In genomic region chr3:9769426-9770275, GRCh38 we compare ENCODE assay signal across 8 cellular contexts. TPM values are rescaled to one million over a fixed set of nuclear protein-coding genes. Genes with fewer than 3 reads are reported as not detected.
DNase-seq lines count a peak whose midpoint lies in the region; ATAC-seq and TF ChIP-seq lines count a peak whose summit lies in the region.

Gene CAMK1 (minus strand): TSS chr3:9769947. CDS start chr3:9767749, 2,198 bp downstream.

- TF ChIP-seq CTCF in AG04450 (IDR thresholded peaks at IDR 0.05; ENCODE audit: low read depth, low read length) (no peak), KMS-11 (conservative IDR thresholded peaks at IDR 0.05; ENCODE audit: low read depth, low read length) (no peak), WI38 (IDR thresholded peaks at IDR 0.05; ENCODE audit: low read depth, low read length) (no peak), cardiac fibroblast (IDR thresholded peaks at IDR 0.05; ENCODE audit: low read depth, low read length) (no peak)

- peak within 1 kb of the TSS; percentile 53 for H3K9ac ChIP-seq in KMS-11

- peak within 1 kb of the TSS; percentile 67 for H3K4me3 ChIP-seq in AG04450 (ENCODE audit: low read depth, low read length)
- no peak within 1 kb of the TSS for H3K4me3 ChIP-seq in KMS-11 (IDR thresholded peaks at IDR 0.05; ENCODE audit: insufficient read depth, low read depth, low read length)
- H3K4me3 ChIP-seq in WI38 (ENCODE audit: low read depth, low read length): peak within 1 kb of the TSS; percentile 78
- peak within 1 kb of the TSS; percentile 63 to 66 for H3K4me3 ChIP-seq in cardiac fibroblast (replicated peaks in 1 of 2; ENCODE audit: low read depth in 2 of 2, low read length in 2 of 2)
- peak within 1 kb of the TSS; percentile 62 for H3K4me3 ChIP-seq in skeletal muscle cell (ENCODE audit: low read depth, low read length)

- H3K9me3 ChIP-seq in AG04450 (ENCODE audit: control insufficient read depth, insufficient read depth, low read length): no peaks in the 10 kb centered on the region

- POLR2A ChIA-PET in AG04450 (lab: Yijun Ruan, JAX): interaction anchor here (0.8 to 1.5 kb wide), 3 partner anchors 14 to 23 kb away, joined by 4 to 7 read pairs (median 5); partner anchors contain the start of genes ARPC4, OGG1 and TADA3

- H3K36me3 ChIP-seq in KMS-11 (ENCODE audit: insufficient read depth): no peaks in the 10 kb centered on the region

- peak; percentile 72 for ATAC-seq in GM19023 (IDR thresholded peaks at IDR 0.05; ENCODE audit: unreplicated experiment)

- no peaks in the 10 kb centered on the region for H4K20me1 ChIP-seq in KMS-11 (ENCODE audit: insufficient read depth)

- H2AFZ ChIP-seq in KMS-11 (ENCODE audit: low read depth): peak within 1 kb of the TSS; percentile 67

- H3K27ac ChIP-seq in AG04450 (ENCODE audit: low read depth, low read length): no peak within 1 kb of the TSS
- no peak within 1 kb of the TSS for H3K27ac ChIP-seq in KMS-11

- H3K4me1 ChIP-seq in KMS-11 (ENCODE audit: low read depth, poor library complexity, severe bottlenecking): no peaks in the 10 kb centered on the region

- CTCF ChIA-PET in AG04450 (lab: Charles Lee): no interaction called here

- no peaks in the 10 kb centered on the region for H3K79me2 ChIP-seq in KMS-11 (ENCODE audit: insufficient read depth, low read depth)

- H3K27me3 ChIP-seq in AG04450 (ENCODE audit: control insufficient read depth, insufficient read depth, low read length): no peaks in the 10 kb centered on the region
- no peaks in the 10 kb centered on the region for H3K27me3 ChIP-seq in KMS-11 (ENCODE audit: insufficient read depth, low read depth)

- H3K4me2 ChIP-seq in KMS-11: peak within 1 kb of the TSS; percentile 34; the same call in 1 of the 2 replicates

- DNase-seq in AG04450 (ENCODE audit: low read depth, low spot score): no peak
- peak; percentile 52 to 78 for DNase-seq in cardiac fibroblast (ENCODE audit: low read depth in 2 of 2)
- DNase-seq in iPS-NIHi11 (ENCODE audit: low spot score): peak; percentile 95
- DNase-seq in skeletal muscle cell (ENCODE audit: low read depth): peak; percentile 11
- DNase-seq in SKM-1 treated with dmso at 0.1 percent for 144 hours (lab: John Stamatoyannopoulos, UW; ENCODE audit: unreplicated experiment): no peak

RNA-seq across cellular contexts. Expression of gene CAMK1, which starts in this region (rescaled TPM):
- 26.8 and 28.7 TPM in 2 replicates for polyA plus RNA-seq in AG04450 (2011; rRNA removed)
- polyA minus RNA-seq in AG04450 (2011; rRNA and poly(A)+ RNA removed): 14.6 and 17.7 TPM in 2 replicates

Comparison
In these comparisons a context has a peak if more than half of its experiments do, and no peak if none do; other contexts are left out.
1. DNase-seq: peak in cardiac fibroblast (2 of 2), iPS-NIHi11 (single experiment) and skeletal muscle cell (single experiment); none in AG04450 (single experiment) and SKM-1 treated with dmso at 0.1 percent for 144 hours (single experiment).